16 cellular contexts compared by ENCODE assay signal in genomic region chr2:188973650-188974049, GRCh38. TPM values are rescaled to one million over a fixed set of nuclear protein-coding genes. Genes with fewer than 3 reads are reported as not detected.
DNase-seq lines count a peak whose midpoint lies in the region; ATAC-seq and TF ChIP-seq lines count a peak whose summit lies in the region.
"Had no signal": no experiment of that assay in that cellular context is flagged by ENCODE, and none has a peak within 500 bp of the region (broad histone marks: within the 10 kb centered on the region; RNA-seq: fewer than 3 reads in every experiment).

No MANE protein-coding gene starts in this region.

- WGBS in hepatocyte (ENCODE audit: low lambda C conversion rate, missing lambda C conversion rate), result 41% methylated on average over 3 of the region's 3 CpGs

- no peaks in the 10 kb centered on the region for H4K20me1 ChIP-seq in hepatocyte (ENCODE audit: insufficient read depth, poor library complexity, severe bottlenecking)

- CTCF ChIA-PET in T-cell (lab: Charles Lee), result no interaction called here

- DNase-seq in AG09309 (ENCODE audit: low read depth), result no peak
- no peak for DNase-seq in hepatocyte (ENCODE audit: low spot score)
- DNase-seq in endothelial cell (ENCODE audit: low spot score), result no peak
- no peak for DNase-seq in T-cell
- DNase-seq in mesenteric fat pad (ENCODE audit: low spot score), result no peak
- DNase-seq: dermis blood vessel endothelial cell; DMS53; naive thymus-derived CD8-positive, alpha-beta T cell; NK-92 treated with Interleukin-12 subunit alpha and Interleukin-12 subunit beta, amount 100 ng/mL, for 24 hours; SIG-M5 had no signal

- peak overlapping the region; percentile 95 for H3K9ac ChIP-seq in skeletal muscle satellite cell (ENCODE audit: low read depth, low read length)

- H3K4me3 Mint-ChIP-seq in endothelial cell (ENCODE audit: unreplicated experiment) (no peak overlapping the region), T-cell (no peak overlapping the region)
- H3K4me3 Mint-ChIP-seq: activated naive CD8-positive, alpha-beta T cell; naive thymus-derived CD8-positive, alpha-beta T cell had no signal

- H3K27ac ChIP-seq in hepatocyte, result peak overlapping the region; percentile 98
- H3K27ac ChIP-seq: VCaP had no signal

- no peaks in the 10 kb centered on the region for H3K27me3 ChIP-seq in hepatocyte
- H3K27me3 ChIP-seq in skeletal muscle satellite cell (ENCODE audit: control insufficient read depth, insufficient read depth, low read length), result no peaks in the 10 kb centered on the region
- H3K27me3 ChIP-seq: thyroid gland had no signal

- H3K36me3 ChIP-seq in hepatocyte (replicated peaks; ENCODE audit: insufficient read depth, low read depth) (no peaks in the 10 kb centered on the region), skeletal muscle satellite cell (ENCODE audit: insufficient read depth, low read length) (no peaks in the 10 kb centered on the region)
- H3K36me3 ChIP-seq: thyroid gland had no signal

- H3K36me3 Mint-ChIP-seq in endothelial cell (ENCODE audit: low read depth, unreplicated experiment) (no peaks in the 10 kb centered on the region), T-cell (no peaks in the 10 kb centered on the region)
- H3K36me3 Mint-ChIP-seq: activated naive CD8-positive, alpha-beta T cell; naive thymus-derived CD8-positive, alpha-beta T cell had no signal

- H3K4me1 ChIP-seq in hepatocyte (ENCODE audit: insufficient read depth) (peaks cover 5% of the 10 kb centered on the region), skeletal muscle satellite cell (ENCODE audit: control insufficient read depth, insufficient read depth, low read length) (peaks cover 49% of the 10 kb centered on the region)

- H3K9me3 Mint-ChIP-seq in endothelial cell (ENCODE audit: unreplicated experiment), result no peaks in the 10 kb centered on the region
- no peaks in the 10 kb centered on the region for H3K9me3 Mint-ChIP-seq in T-cell
- H3K9me3 Mint-ChIP-seq: naive thymus-derived CD8-positive, alpha-beta T cell had no signal

- H3K27ac Mint-ChIP-seq in endothelial cell (ENCODE audit: unreplicated experiment) (no peak overlapping the region), T-cell (no peak overlapping the region)
- H3K27ac Mint-ChIP-seq: activated naive CD8-positive, alpha-beta T cell; naive thymus-derived CD8-positive, alpha-beta T cell had no signal

- TF ChIP-seq CTCF in AG09309 (IDR thresholded peaks at IDR 0.05; ENCODE audit: control insufficient read depth, insufficient read depth, low read depth, low read length, missing control alignments), result no peak
- TF ChIP-seq CTCF in WI38 (IDR thresholded peaks at IDR 0.05; ENCODE audit: low read depth, low read length), result no peak
- no peak for TF ChIP-seq CTCF in hepatocyte (IDR thresholded peaks at IDR 0.05; ENCODE audit: poor library complexity)
- TF ChIP-seq CTCF in endothelial cell (IDR thresholded peaks at IDR 0.05; ENCODE audit: unreplicated experiment), result no peak

- peak overlapping the region; percentile 64; the same call in 1 of the 2 replicates for H3K4me3 ChIP-seq in AG09309 (ENCODE audit: control insufficient read depth, low read depth, low read length)
- peak overlapping the region; percentile 86 for H3K4me3 ChIP-seq in WI38 (ENCODE audit: low read depth, low read length)
- H3K4me3 ChIP-seq in hepatocyte, result peak overlapping the region; percentile 19
- peak overlapping the region; percentile 81 for H3K4me3 ChIP-seq in skeletal muscle satellite cell (ENCODE audit: low read length)

- peaks cover 58% of the 10 kb centered on the region for H3K79me2 ChIP-seq in hepatocyte

- POLR2A ChIA-PET in T-cell (lab: Charles Lee), result no interaction called here

- no peaks in the 10 kb centered on the region for H3K9me2 ChIP-seq in hepatocyte (replicated peaks; ENCODE audit: insufficient read depth)

- H3K4me2 ChIP-seq in hepatocyte, result peak overlapping the region; percentile 70
- H3K4me2 ChIP-seq in skeletal muscle satellite cell (ENCODE audit: low read length), result peak overlapping the region; percentile 86

- H3K9me3 ChIP-seq in hepatocyte (ENCODE audit: low read depth) (no peaks in the 10 kb centered on the region), skeletal muscle satellite cell (replicated peaks; ENCODE audit: low read length) (no peaks in the 10 kb centered on the region)
- H3K9me3 ChIP-seq: thyroid gland had no signal

- H3K4me1 Mint-ChIP-seq in endothelial cell (ENCODE audit: unreplicated experiment) (peaks cover 3% of the 10 kb centered on the region), T-cell (peaks cover 0 to under 1% (median 0%) of the 10 kb centered on the region in 3 donors)
- H3K4me1 Mint-ChIP-seq: naive thymus-derived CD8-positive, alpha-beta T cell had no signal

- no peak overlapping the region for H2AFZ ChIP-seq in hepatocyte

- ATAC-seq in GM19463 (IDR thresholded peaks at IDR 0.05; ENCODE audit: unreplicated experiment), result no peak
- ATAC-seq in T-cell (replicated peaks in 1 of 4), result no peak
- ATAC-seq: naive thymus-derived CD8-positive, alpha-beta T cell had no signal

- H3K27me3 Mint-ChIP-seq in endothelial cell (ENCODE audit: unreplicated experiment), result no peaks in the 10 kb centered on the region
- peaks cover 2 to 5% of the 10 kb centered on the region in 2 donors for H3K27me3 Mint-ChIP-seq in T-cell

RNA-seq across cellular contexts. Expression of gene COL3A1, which starts 0.5 kb away (rescaled TPM):
- total RNA-seq in hepatocyte, result 5,479 and 8,329 TPM in 2 replicates
- polyA plus RNA-seq in hepatocyte, result 6,699 and 6,726 TPM in 2 replicates
- 609 and 867 TPM in 2 replicates for total RNA-seq in skeletal muscle satellite cell (2012; rRNA removed)
- 0.31 TPM for total RNA-seq in endothelial cell (ENCODE audit: unreplicated experiment)
- total RNA-seq in T-cell, result 1 to 10 TPM in 2 of 5 donors, under 1 TPM in 1, not detected in 2; 0.79 to 2.0 (median 1.3) TPM
- total RNA-seq in mesenteric fat pad, result 351 TPM
- total RNA-seq: naive thymus-derived CD8-positive, alpha-beta T cell had no signal
- polyA plus RNA-seq: naive thymus-derived CD8-positive, alpha-beta T cell had no signal

Comparison
In these comparisons a context has a peak if more than half of its experiments do, and no peak if none do; other contexts are left out.
1. H3K4me3 ChIP-seq: peak in every context shown above with its lines; median percentile 86 in WI38; 81 in skeletal muscle satellite cell; 64 in AG09309; 19 in hepatocyte.
2. RNA of gene COL3A1, which starts 0.5 kb away (total RNA-seq): 5,479 to 8,329 TPM in hepatocyte and 351 TPM in mesenteric fat pad (single experiment); 0.79 to 2.0 TPM in T-cell and 0.31 TPM in endothelial cell (single experiment); every median in the first group is over 100 times any median in the second.